17 cellular contexts compared by ENCODE assay signal in genomic region chr2:201580486-201580885, GRCh38.
A peak's percentile ranks its signal among the peaks of the same experiment; 100 is the strongest.
DNase-seq lines count a peak whose midpoint lies in the region; ATAC-seq and TF ChIP-seq lines count a peak whose summit lies in the region.
"Had no signal": no experiment of that assay in that cellular context is flagged by ENCODE, and none has a peak within 500 bp of the region (broad histone marks: within the 10 kb centered on the region; RNA-seq: fewer than 3 reads in every experiment).

No MANE protein-coding gene starts in this region.

- H2BK20ac ChIP-seq in IMR-90 (ENCODE audit: low read depth, low read length): no peak overlapping the region

- no peak overlapping the region for H3K56ac ChIP-seq in IMR-90 (ENCODE audit: extremely low read depth, insufficient read depth, low read length)

- H4K8ac ChIP-seq in IMR-90 (ENCODE audit: low read depth in 2 of 2, low read length in 2 of 2): peak overlapping the region in 1 of 2 experiments; percentile 67; a peak in 1 of 4 replicates

- peak overlapping the region; percentile 75; the same call in 1 of the 2 replicates for H3K4me2 ChIP-seq in IMR-90 (ENCODE audit: low read depth, low read length)

- H3K23ac ChIP-seq in IMR-90 (ENCODE audit: low read depth, low read length): no peak overlapping the region; the same call in 1 of the 2 replicates

- no peak overlapping the region; the same call in 1 of the 2 replicates for H3K14ac ChIP-seq in IMR-90 (replicated peaks; ENCODE audit: low read depth, low read length)

- in situ Hi-C loops in IMR-90 (cut with MboI; ENCODE audit: low sequenced_read_pairs) (no loop called here), brain microvascular endothelial cell (cut with HindIII; ENCODE audit: low pct_ligation_motif_present, low sequenced_read_pairs) (no loop called here)

- no peaks in the 10 kb centered on the region for H3K4me1 Mint-ChIP-seq in activated naive CD4-positive, alpha-beta T cell treated with anti-CD3 and anti-CD28 coated beads, Interleukin-2, amount 10 ng/mL, durations not matched to agents 7 days and 5 days
- H3K4me1 Mint-ChIP-seq: central memory CD8-positive, alpha-beta T cell had no signal

- no peaks in the 10 kb centered on the region for H3K36me3 Mint-ChIP-seq in activated naive CD4-positive, alpha-beta T cell treated with anti-CD3 and anti-CD28 coated beads, Interleukin-2, amount 10 ng/mL, durations not matched to agents 7 days and 5 days
- H3K36me3 Mint-ChIP-seq: natural killer cell treated with Interleukin-12 subunit alpha and Interleukin-12 subunit beta and Interleukin-15 and Interleukin-18, amount 100 ng/mL, for 72 hours had no signal

- no peak for TF ChIP-seq POLR2A in IMR-90 (IDR thresholded peaks at IDR 0.05; ENCODE audit: low read depth, low read length)

- no peak overlapping the region for H4K91ac ChIP-seq in IMR-90 (ENCODE audit: insufficient read depth, low read depth, low read length)

- intact Hi-C loops in IMR-90 (cut with micrococcal nuclease) (no loop called here), lower lobe of right lung (cut with DNase I) (no loop called here), aorta (cut with DNase I) (no loop called here)

- H2AK9ac ChIP-seq in IMR-90 (replicated peaks; ENCODE audit: low read depth, low read length, poor library complexity): no peak overlapping the region

- no peaks in the 10 kb centered on the region for H3K9me3 Mint-ChIP-seq in activated naive CD4-positive, alpha-beta T cell treated with anti-CD3 and anti-CD28 coated beads, Interleukin-2, amount 10 ng/mL, durations not matched to agents 7 days and 5 days
- H3K9me3 Mint-ChIP-seq: CD4-positive, alpha-beta T cell; central memory CD8-positive, alpha-beta T cell; natural killer cell treated with Interleukin-12 subunit alpha and Interleukin-12 subunit beta and Interleukin-15 and Interleukin-18, amount 100 ng/mL, for 72 hours had no signal

- ATAC-seq in IMR-90 (ENCODE audit: low read depth): peak; percentile 91
- peak; percentile 68 to 90 for ATAC-seq in lower lobe of right lung
- ATAC-seq in aorta (ENCODE audit: low FRiP score): no peak
- no peak for ATAC-seq in GM21723 (IDR thresholded peaks at IDR 0.05; ENCODE audit: unreplicated experiment)
- no peak for ATAC-seq in HG02884 (IDR thresholded peaks at IDR 0.05; ENCODE audit: unreplicated experiment)
- ATAC-seq: natural killer cell treated with Interleukin-12 subunit alpha and Interleukin-12 subunit beta and Interleukin-15 and Interleukin-18, amount 100 ng/mL, for 72 hours had no signal

- H3K27ac Mint-ChIP-seq in activated naive CD4-positive, alpha-beta T cell treated with anti-CD3 and anti-CD28 coated beads, Interleukin-2, amount 10 ng/mL, durations not matched to agents 7 days and 5 days: no peak overlapping the region
- H3K27ac Mint-ChIP-seq: CD4-positive, alpha-beta T cell; natural killer cell treated with Interleukin-12 subunit alpha and Interleukin-12 subunit beta and Interleukin-15 and Interleukin-18, amount 100 ng/mL, for 72 hours had no signal

- H3K9me3 ChIP-seq in IMR-90 (ENCODE audit: control insufficient read depth, insufficient read depth, low read length): no peaks in the 10 kb centered on the region
- no peaks in the 10 kb centered on the region for H3K9me3 ChIP-seq in lower lobe of right lung
- H3K9me3 ChIP-seq in aorta (ENCODE audit: control insufficient read depth, low read length): no peaks in the 10 kb centered on the region
- H3K9me3 ChIP-seq: esophagus muscularis mucosa, uterus had no signal

- CTCF ChIA-PET in IMR-90 (lab: Yijun Ruan, JAX): interaction anchor here (0.6 kb wide), 1 partner anchor 64 kb away, joined by 3 read pairs; no protein-coding TSS in a partner anchor
- CTCF ChIA-PET in activated naive CD4-positive, alpha-beta T cell treated with anti-CD3 and anti-CD28 coated beads, Interleukin-2, amount 10 ng/mL, durations not matched to agents 7 days and 5 days (lab: Charles Lee): no interaction called here

- peaks cover 12% of the 10 kb centered on the region for H3K4me1 ChIP-seq in IMR-90 (ENCODE audit: control insufficient read depth, insufficient read depth, low read length)
- peaks cover 16% of the 10 kb centered on the region for H3K4me1 ChIP-seq in lower lobe of right lung
- no peaks in the 10 kb centered on the region for H3K4me1 ChIP-seq in aorta (ENCODE audit: control insufficient read depth in 1 of 2, insufficient read depth in 2 of 2, low read length in 2 of 2)
- H3K4me1 ChIP-seq: esophagus muscularis mucosa, uterus had no signal

- no peak overlapping the region for H2AFZ ChIP-seq in IMR-90 (replicated peaks; ENCODE audit: low read length, poor library complexity)

- H3K27me3 ChIP-seq in IMR-90 (ENCODE audit: control insufficient read depth, insufficient read depth, low read length) (no peaks in the 10 kb centered on the region), brain microvascular endothelial cell (replicated peaks) (no peaks in the 10 kb centered on the region), lower lobe of right lung (ENCODE audit: low read depth) (no peaks in the 10 kb centered on the region), aorta (ENCODE audit: control insufficient read depth in 1 of 2, insufficient read depth in 2 of 2, low read length in 1 of 2) (no peaks in the 10 kb centered on the region)
- H3K27me3 ChIP-seq: esophagus muscularis mucosa, uterus had no signal

- H3K9me1 ChIP-seq in IMR-90 (ENCODE audit: insufficient read depth, low read length): peaks cover 7% of the 10 kb centered on the region; the same call in 1 of the 2 replicates

- no peaks in the 10 kb centered on the region for H4K20me1 ChIP-seq in IMR-90 (ENCODE audit: insufficient read depth, low read length)

- H3K36me3 ChIP-seq in IMR-90 (ENCODE audit: control insufficient read depth, insufficient read depth, low read length) (no peaks in the 10 kb centered on the region), brain microvascular endothelial cell (replicated peaks) (no peaks in the 10 kb centered on the region), lower lobe of right lung (no peaks in the 10 kb centered on the region), aorta (ENCODE audit: control insufficient read depth in 1 of 2, insufficient read depth in 2 of 2, low read length in 1 of 2) (no peaks in the 10 kb centered on the region)
- H3K36me3 ChIP-seq: esophagus muscularis mucosa, uterus had no signal

- H3K18ac ChIP-seq in IMR-90 (ENCODE audit: low read depth, low read length): peak overlapping the region; percentile 96

- H3K4ac ChIP-seq in IMR-90 (ENCODE audit: low read depth, low read length): no peak overlapping the region

- H3K4me3 Mint-ChIP-seq in activated naive CD4-positive, alpha-beta T cell treated with anti-CD3 and anti-CD28 coated beads, Interleukin-2, amount 10 ng/mL, durations not matched to agents 7 days and 5 days: no peak overlapping the region
- H3K4me3 Mint-ChIP-seq: CD4-positive, alpha-beta T cell; central memory CD8-positive, alpha-beta T cell; natural killer cell treated with Interleukin-12 subunit alpha and Interleukin-12 subunit beta and Interleukin-15 and Interleukin-18, amount 100 ng/mL, for 72 hours had no signal

- H3K79me1 ChIP-seq in IMR-90 (ENCODE audit: low read depth in 1 of 2, low read length in 2 of 2): no peaks in the 10 kb centered on the region

- DNase-seq in AG20443 (ENCODE audit: low spot score) (peak; percentile 43), IMR-90 (peak; percentile 89), brain microvascular endothelial cell (peak; percentile 72), lower lobe of right lung (no peak), aorta (no peak)
- no peak for DNase-seq in activated naive CD4-positive, alpha-beta T cell treated with anti-CD3 and anti-CD28 coated beads, Interleukin-2, amount 10 ng/mL, durations not matched to agents 7 days and 5 days
- DNase-seq: activated CD4-positive, CD25-positive, alpha-beta regulatory T cell; CD4-positive, alpha-beta T cell; NCI-H1417; NCI-H69; SHP77 treated with DMSO at 0.1 percent for 48 hours; uterus had no signal

- H2BK15ac ChIP-seq in IMR-90 (ENCODE audit: low read depth, low read length): no peak overlapping the region

- no CpG with 5 or more reads among the region's 2 CpGs for WGBS in IMR-90 (ENCODE audit: extremely low coverage in 2 of 2, insufficient read length in 1 of 2), 2 experiments
- WGBS in aorta, 2 donors: 69 to 79% methylated on average over 2 of the region's 2 CpGs

- TF ChIP-seq RAD21 in IMR-90 (IDR thresholded peaks at IDR 0.05; ENCODE audit: low read length): no peak

- dilution Hi-C loops in IMR-90 (cut with HindIII; ENCODE audit: low sequenced_read_pairs, unreplicated experiment): no loop called here

- H3K27ac ChIP-seq in IMR-90 (ENCODE audit: insufficient read depth, low read length): peak overlapping the region; percentile 96; the same call in 1 of the 2 replicates
- peak overlapping the region; percentile 60 for H3K27ac ChIP-seq in brain microvascular endothelial cell
- H3K27ac ChIP-seq in lower lobe of right lung: no peak overlapping the region
- no peak overlapping the region for H3K27ac ChIP-seq in aorta (ENCODE audit: low read depth in 1 of 2, low read length in 2 of 2)
- H3K27ac ChIP-seq: esophagus muscularis mucosa, uterus had no signal

- H4K5ac ChIP-seq in IMR-90 (ENCODE audit: low read depth, low read length): peak overlapping the region; percentile 77; the same call in 1 of the 2 replicates

- BruUV-seq in IMR-90 (replicated peaks; lab: Mats Ljungman, UMichigan): no TSS peak

- peak overlapping the region; percentile 64; the same call in 1 of the 2 replicates for H2BK120ac ChIP-seq in IMR-90 (ENCODE audit: low read depth, low read length)

- H2AK5ac ChIP-seq in IMR-90 (ENCODE audit: low read depth, low read length): no peak overlapping the region

- H3K9ac ChIP-seq in IMR-90 (ENCODE audit: low read depth, low read length): no peak overlapping the region

- TF ChIP-seq CTCF in IMR-90 (conservative IDR thresholded peaks at IDR 0.05; ENCODE audit: low read depth, low read length) (no peak), brain microvascular endothelial cell (IDR thresholded peaks at IDR 0.05; ENCODE audit: low read depth, low read length, missing control alignments) (no peak), lower lobe of right lung (IDR thresholded peaks at IDR 0.05) (no peak)

- POLR2A ChIA-PET in IMR-90 (lab: Charles Lee; ENCODE audit: unreplicated experiment): no interaction called here

- H3K4me3 ChIP-seq in IMR-90 (ENCODE audit: insufficient read depth, low read depth, low read length): no peak overlapping the region
- H3K4me3 ChIP-seq in brain microvascular endothelial cell (ENCODE audit: low read depth, low read length): no peak overlapping the region
- no peak overlapping the region for H3K4me3 ChIP-seq in lower lobe of right lung
- H3K4me3 ChIP-seq in aorta (ENCODE audit: low read length in 2 of 2): no peak overlapping the region
- H3K4me3 ChIP-seq: esophagus muscularis mucosa, uterus had no signal

- H3K27me3 Mint-ChIP-seq in activated naive CD4-positive, alpha-beta T cell treated with anti-CD3 and anti-CD28 coated beads, Interleukin-2, amount 10 ng/mL, durations not matched to agents 7 days and 5 days: peaks cover 13% of the 10 kb centered on the region

- peak overlapping the region; percentile 88 for H2BK5ac ChIP-seq in IMR-90 (ENCODE audit: low read depth, low read length, poor library complexity, severe bottlenecking)

TF ChIP-seq in IMR-90, 13 proteins besides CTCF, POLR2A, EP300 and RAD21 (continues in another document):
- no peak for TF ChIP-seq BHLHE40 (IDR thresholded peaks at IDR 0.05; ENCODE audit: low read depth, low read length)
- TF ChIP-seq CEBPB (IDR thresholded peaks at IDR 0.05; ENCODE audit: low read depth, low read length): peak; percentile 98
- no peak for TF ChIP-seq RCOR1 (IDR thresholded peaks at IDR 0.05; ENCODE audit: insufficient replicate concordance, low read length)

Comparison
In these comparisons a context has a peak if more than half of its experiments do, and no peak if none do; other contexts are left out.
1. DNase-seq: peak in AG20443 (single experiment), IMR-90 (single experiment) and brain microvascular endothelial cell (single experiment); none in lower lobe of right lung (single experiment), aorta (0 of 2) and activated naive CD4-positive, alpha-beta T cell treated with anti-CD3 and anti-CD28 coated beads, Interleukin-2, amount 10 ng/mL, durations not matched to agents 7 days and 5 days (single experiment).
2. ATAC-seq: peak in IMR-90 (single experiment) and lower lobe of right lung (2 of 2); none in aorta (single experiment), GM21723 (single experiment) and HG02884 (single experiment).
3. H3K27ac ChIP-seq: peak in IMR-90 (single experiment) and brain microvascular endothelial cell (single experiment); none in lower lobe of right lung (single experiment) and aorta (0 of 2).